Comparison of ENCODE assay signal across 1 cellular context in genomic region chr9:133133680-133134418, GRCh38.
A peak's percentile ranks its signal among the peaks of the same experiment; 100 is the strongest.
TF ChIP-seq lines count a peak whose summit lies in the region.

No MANE protein-coding gene starts in this region.

TF ChIP-seq in K562, 482 proteins besides CTCF, POLR2A, EP300 and RAD21 (continued from another document and continues in another):
- no peak for TF ChIP-seq STAT5B (CRISPR knock-in tag; IDR thresholded peaks at IDR 0.05)
- TF ChIP-seq ZNF134 (CRISPR knock-in tag; conservative IDR thresholded peaks at IDR 0.05): no peak; the same call in 1 of the 2 replicates
- no peak for TF ChIP-seq ZNF586 (CRISPR knock-in tag; conservative IDR thresholded peaks at IDR 0.05)
- peak in 1 of 2 experiments; percentile 22 for TF ChIP-seq AFF1 (IDR thresholded peaks at IDR 0.05; ENCODE audit: low read depth in 1 of 2, partially characterized antibody in 2 of 2)
- TF ChIP-seq MYBL2 (IDR thresholded peaks at IDR 0.05; ENCODE audit: low read depth): no peak
- TF ChIP-seq MYBL2 (CRISPR knock-in tag; IDR thresholded peaks at IDR 0.05; ENCODE audit: borderline replicate concordance): no peak
- TF ChIP-seq MITF (IDR thresholded peaks at IDR 0.05): no peak
- peak in 1 of 2 experiments; percentile 50; a peak in 1 of 4 replicates for TF ChIP-seq ARNT (IDR thresholded peaks at IDR 0.05)
- TF ChIP-seq MCM3 (IDR thresholded peaks at IDR 0.05): no peak
- TF ChIP-seq ZNF431 (CRISPR knock-in tag; IDR thresholded peaks at IDR 0.05): no peak
- TF ChIP-seq HCFC1 (IDR thresholded peaks at IDR 0.05; ENCODE audit: low read depth, low read length): no peak
- TF ChIP-seq ZNF780A (CRISPR knock-in tag; IDR thresholded peaks at IDR 0.05): no peak
- no peak for TF ChIP-seq ZNF274 (IDR thresholded peaks at IDR 0.05; ENCODE audit: borderline replicate concordance, low read depth, low read length)
- no peak for TF ChIP-seq TGIF2 (CRISPR knock-in tag; IDR thresholded peaks at IDR 0.05)
- TF ChIP-seq ZBTB11 (CRISPR knock-in tag; IDR thresholded peaks at IDR 0.05): peak in 1 of 3 experiments; percentile 38; a peak in 1 of 6 replicates
- TF ChIP-seq ELF4 (CRISPR knock-in tag; IDR thresholded peaks at IDR 0.05): no peak
- no peak for TF ChIP-seq KLF10 (CRISPR knock-in tag; IDR thresholded peaks at IDR 0.05)
- no peak for TF ChIP-seq ESRRB (CRISPR knock-in tag; IDR thresholded peaks at IDR 0.05; ENCODE audit: borderline replicate concordance)
- TF ChIP-seq ZNF395 (CRISPR knock-in tag; IDR thresholded peaks at IDR 0.05): peak; percentile 79; the same call in 1 of the 2 replicates
- TF ChIP-seq MBD2 (IDR thresholded peaks at IDR 0.05; ENCODE audit: borderline replicate concordance, low read depth): peak; percentile 29; the same call in 1 of the 2 replicates
- TF ChIP-seq RNF219 (CRISPR knock-in tag; IDR thresholded peaks at IDR 0.05): no peak
- TF ChIP-seq TAF1 (IDR thresholded peaks at IDR 0.05; ENCODE audit: control insufficient read depth, extremely low read depth, insufficient read depth, low read length, severe bottlenecking): no peak
- TF ChIP-seq ZNF316 (IDR thresholded peaks at IDR 0.05): no peak
- no peak for TF ChIP-seq TFE3 (CRISPR knock-in tag; IDR thresholded peaks at IDR 0.05)
- TF ChIP-seq ZNF584 (CRISPR knock-in tag; IDR thresholded peaks at IDR 0.05; ENCODE audit: low read depth): peak; percentile 70; the same call in 1 of the 2 replicates
- TF ChIP-seq POLR2AphosphoS5 (IDR thresholded peaks at IDR 0.05; ENCODE audit: control insufficient read depth, insufficient read depth, low read depth, low read length): no peak
- no peak for TF ChIP-seq E2F3 (CRISPR knock-in tag; IDR thresholded peaks at IDR 0.05)
- no peak for TF ChIP-seq TARDBP (IDR thresholded peaks at IDR 0.05)
- TF ChIP-seq ZNF764 (CRISPR knock-in tag; IDR thresholded peaks at IDR 0.05; ENCODE audit: low read depth): no peak
- TF ChIP-seq ZBTB8A (IDR thresholded peaks at IDR 0.05; ENCODE audit: partially characterized antibody): no peak
- TF ChIP-seq HLTF (IDR thresholded peaks at IDR 0.05): no peak
- no peak for TF ChIP-seq BCOR (IDR thresholded peaks at IDR 0.05)
- no peak for TF ChIP-seq ZFP91 (CRISPR knock-in tag; IDR thresholded peaks at IDR 0.05)
- no peak for TF ChIP-seq ZNF668 (CRISPR knock-in tag; IDR thresholded peaks at IDR 0.05)
- TF ChIP-seq ZNF280B (CRISPR knock-in tag; IDR thresholded peaks at IDR 0.05): no peak
- TF ChIP-seq ETS1 (conservative IDR thresholded peaks at IDR 0.05; ENCODE audit: control insufficient read depth, low read depth, low read length): peak; percentile 93
- no peak for TF ChIP-seq KLF16 (IDR thresholded peaks at IDR 0.05)
- TF ChIP-seq HNRNPK (IDR thresholded peaks at IDR 0.05; ENCODE audit: low read depth, low read length, poor library complexity, severe bottlenecking): no peak
- no peak for TF ChIP-seq ATF2 (CRISPR knock-in tag; IDR thresholded peaks at IDR 0.05)
- TF ChIP-seq HSF4 (CRISPR knock-in tag; IDR thresholded peaks at IDR 0.05; ENCODE audit: borderline replicate concordance): no peak
- no peak for TF ChIP-seq GATAD2A (IDR thresholded peaks at IDR 0.05)
- no peak for TF ChIP-seq POLR2H (tag; IDR thresholded peaks at IDR 0.05; ENCODE audit: low read depth)
- TF ChIP-seq NFE2 (IDR thresholded peaks at IDR 0.05; ENCODE audit: low read depth): peak; percentile 44
- TF ChIP-seq ZC3H8 (IDR thresholded peaks at IDR 0.05): no peak
- no peak for TF ChIP-seq SETDB1 (IDR thresholded peaks at IDR 0.05; ENCODE audit: low read length)
